Comparison of ENCODE assay signal across 8 cellular contexts in the genomic region with DNA sequence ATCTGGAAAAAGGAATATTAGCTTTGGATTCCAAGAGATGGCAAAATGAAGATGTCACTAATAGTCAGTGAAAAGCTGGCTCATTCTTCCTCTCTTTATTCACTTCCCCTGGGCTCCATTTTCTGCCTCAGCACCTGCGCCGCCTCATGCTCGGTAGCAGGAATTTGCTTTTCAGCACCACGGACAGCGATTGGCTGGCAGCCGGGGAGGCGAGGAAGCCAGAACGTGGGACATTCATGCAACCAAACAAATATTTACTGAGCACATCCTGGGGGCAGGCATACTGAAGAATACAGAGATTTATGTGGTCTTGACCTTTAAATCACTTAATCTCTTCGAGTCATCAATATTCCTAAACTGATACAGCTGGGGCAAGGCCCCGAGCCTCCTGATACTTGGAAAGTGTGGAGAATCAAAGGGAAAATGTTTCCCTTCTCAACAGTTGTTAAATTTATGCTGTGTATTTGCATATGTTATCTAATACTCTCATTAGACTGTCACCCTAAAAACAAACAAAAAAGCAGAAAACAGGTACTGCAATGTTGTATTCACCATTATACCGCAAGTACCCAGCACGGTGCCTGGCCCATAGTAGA. TPM values are rescaled to one million over a fixed set of nuclear protein-coding genes. Genes with fewer than 3 reads are reported as not detected.
A peak's percentile ranks its signal among the peaks of the same experiment; 100 is the strongest.
DNase-seq lines count a peak whose midpoint lies in the region; ATAC-seq lines count a peak whose summit lies in the region.

No MANE protein-coding gene starts in this region.

- DNase-seq in Caki2 (ENCODE audit: low read depth) (peak; percentile 55), LoVo (ENCODE audit: low spot score) (peak; percentile 59), dedifferentiated amniotic fluid mesenchymal stem cell (ENCODE audit: extremely low spot score) (peak; percentile 34), lung microvascular endothelial cell (ENCODE audit: low read depth in 2 of 2) (peak; percentile 61 to 71)
- peak; percentile 77 for DNase-seq in activated CD4-positive, alpha-beta T cell treated with anti-CD3 and anti-CD28 coated beads, Interleukin-2, amount 10 ng/mL, durations not matched to agents 7 days and 5 days
- peak; percentile 37 to 51 for DNase-seq in stimulated activated CD8-positive, alpha-beta memory T cell treated with anti-CD3 and anti-CD28 coated beads, Interleukin-2, amount 100 ng/mL, for 48 hours (ENCODE audit: low read depth in 2 of 2)

- in situ Hi-C loops in Caki2 (cut with HindIII; ENCODE audit: low pct_unique_long_range_greater_than_20kb, low sequenced_read_pairs): no loop called here

- H3K4me3 Mint-ChIP-seq in activated CD4-positive, alpha-beta T cell treated with anti-CD3 and anti-CD28 coated beads, Interleukin-2, amount 10 ng/mL, durations not matched to agents 7 days and 5 days: no peak overlapping the region

- H3K27me3 Mint-ChIP-seq in activated CD4-positive, alpha-beta T cell treated with anti-CD3 and anti-CD28 coated beads, Interleukin-2, amount 10 ng/mL, durations not matched to agents 7 days and 5 days: peaks cover 3% of the 10 kb centered on the region

- H3K4me1 Mint-ChIP-seq in activated CD4-positive, alpha-beta T cell treated with anti-CD3 and anti-CD28 coated beads, Interleukin-2, amount 10 ng/mL, durations not matched to agents 7 days and 5 days: no peaks in the 10 kb centered on the region

- no peak overlapping the region for H3K27ac Mint-ChIP-seq in activated CD4-positive, alpha-beta T cell treated with anti-CD3 and anti-CD28 coated beads, Interleukin-2, amount 10 ng/mL, durations not matched to agents 7 days and 5 days

- H3K36me3 Mint-ChIP-seq in activated CD4-positive, alpha-beta T cell treated with anti-CD3 and anti-CD28 coated beads, Interleukin-2, amount 10 ng/mL, durations not matched to agents 7 days and 5 days (ENCODE audit: low read depth): no peaks in the 10 kb centered on the region

- no peak for ATAC-seq in HG02870 (IDR thresholded peaks at IDR 0.05; ENCODE audit: unreplicated experiment)
- no peak for ATAC-seq in HG03521 (IDR thresholded peaks at IDR 0.05; ENCODE audit: unreplicated experiment)

- CTCF ChIA-PET in activated CD4-positive, alpha-beta T cell treated with anti-CD3 and anti-CD28 coated beads, Interleukin-2, amount 10 ng/mL, durations not matched to agents 7 days and 5 days (lab: Charles Lee): interaction anchor here (1.3 to 2.3 kb wide), 4 partner anchors 8 to 167 kb away, joined by 3 to 9 read pairs (median 4); no protein-coding TSS in a partner anchor

- POLR2A ChIA-PET in activated CD4-positive, alpha-beta T cell treated with anti-CD3 and anti-CD28 coated beads, Interleukin-2, amount 10 ng/mL, durations not matched to agents 7 days and 5 days (lab: Charles Lee): no interaction called here

- no peaks in the 10 kb centered on the region for H3K9me3 Mint-ChIP-seq in activated CD4-positive, alpha-beta T cell treated with anti-CD3 and anti-CD28 coated beads, Interleukin-2, amount 10 ng/mL, durations not matched to agents 7 days and 5 days

RNA-seq across cellular contexts. Expression of a gene that starts 12.1 kb away (rescaled TPM):
- not detected in 2 replicates for total RNA-seq in Caki2 (2014; rRNA removed; shearing (Covaris generic); ENCODE audit: low replicate concordance)
- not detected for total RNA-seq in activated CD4-positive, alpha-beta T cell treated with anti-CD3 and anti-CD28 coated beads, Interleukin-2, amount 10 ng/mL, durations not matched to agents 7 days and 5 days
- total RNA-seq in lung microvascular endothelial cell: not detected in 2 replicates
